In the genomic region with DNA sequence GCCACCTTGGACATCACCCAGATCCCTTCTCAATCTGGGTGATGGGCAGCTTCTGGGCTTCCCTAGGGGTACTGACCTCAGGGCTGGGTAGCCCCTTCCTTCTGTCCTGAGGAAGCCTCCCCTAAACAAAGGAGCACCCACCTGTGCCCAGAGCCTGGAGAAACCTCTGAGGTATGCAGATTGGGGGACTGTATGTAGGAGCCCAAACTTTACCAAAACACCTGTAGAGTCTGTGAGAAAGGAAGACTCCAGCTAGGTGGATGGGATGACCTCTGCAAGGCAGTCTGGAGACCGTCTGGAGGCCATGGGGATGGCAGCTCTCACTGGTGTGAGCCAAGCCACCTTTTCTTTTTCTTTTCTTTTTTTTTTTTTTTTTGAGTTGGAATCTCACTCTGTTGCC, we compare ENCODE assay signal across 37 cellular contexts. TPM values are rescaled to one million over a fixed set of nuclear protein-coding genes. Genes with fewer than 3 reads are reported as not detected.
"Had no signal": no experiment of that assay in that cellular context is flagged by ENCODE, and none has a peak within 500 bp of the region (broad histone marks: within the 10 kb centered on the region; RNA-seq: fewer than 3 reads in every experiment).

No MANE protein-coding gene starts in this region.

- H3K36me3 ChIP-seq: adrenal gland, brain microvascular endothelial cell, breast epithelium had no signal

- H3K4me3 ChIP-seq: adrenal gland, body of pancreas, breast epithelium had no signal

- H3K27ac Mint-ChIP-seq: activated B cell treated with CpG ODN at 0.5 μM for 24 hours; activated CD4-positive, alpha-beta memory T cell treated with anti-CD3 and anti-CD28 coated beads for 36 hours; activated CD4-positive, alpha-beta T cell treated with anti-CD3 and anti-CD28 coated beads, Interleukin-2, amount 10 ng/mL, durations not matched to agents 24 days and 14 days; activated CD8-positive, alpha-beta T cell treated with anti-CD3 and anti-CD28 coated beads for 36 hours; activated naive CD4-positive, alpha-beta T cell treated with anti-CD3 and anti-CD28 coated beads for 36 hours; activated naive CD4-positive, alpha-beta T cell treated with anti-CD3 and anti-CD28 coated beads, Interleukin-2, amount 50 U/mL, for 72 hours; activated naive CD8-positive, alpha-beta T cell treated with anti-CD3 and anti-CD28 coated beads for 36 hours; activated T-cell treated with anti-CD3 and anti-CD28 coated beads, Interleukin-2, amount 50 U/mL, for 72 hours; activated T-helper 1 cell treated with anti-CD3 and anti-CD28 coated beads, Interleukin-12 subunit alpha, Interleukin-12 subunit beta, Interleukin-2, Interleukin-4 antibody, amounts not matched to agents 30 ng/mL and 10 ng/mL and 1 ng/mL, durations not matched to agents 14 hours and 24 hours and 36 hours; activated T-helper 17 cell treated with anti-CD3 and anti-CD28 coated beads, Interleukin-2, amount 50 U/mL, for 72 hours; T-helper 1 cell treated with Interleukin-12 subunit alpha and Interleukin-12 subunit beta and Interleukin-4 antibody, amounts not matched to agents 30 μg/mL and 1 μg/mL, for 36 hours; T-helper 2 cell treated with Interferon-gamma antibody and Interleukin-4, amounts not matched to agents 5 μg/mL and 100 μg/mL, for 36 hours had no signal

- H3K4me1 Mint-ChIP-seq: activated B cell treated with CpG ODN at 0.5 μM for 24 hours; activated CD4-positive, alpha-beta T cell treated with anti-CD3 and anti-CD28 coated beads, Interleukin-2, amount 10 ng/mL, durations not matched to agents 24 days and 14 days; activated T-helper 17 cell treated with anti-CD3 and anti-CD28 coated beads, Interleukin-2, amount 50 U/mL, for 72 hours had no signal

- H3K9me3 Mint-ChIP-seq: activated B cell treated with CpG ODN at 0.5 μM for 24 hours; activated CD4-positive, alpha-beta memory T cell treated with anti-CD3 and anti-CD28 coated beads for 36 hours; activated CD4-positive, alpha-beta T cell treated with anti-CD3 and anti-CD28 coated beads, Interleukin-2, amount 10 ng/mL, durations not matched to agents 24 days and 14 days; activated CD8-positive, alpha-beta T cell treated with anti-CD3 and anti-CD28 coated beads for 36 hours; activated naive CD4-positive, alpha-beta T cell treated with anti-CD3 and anti-CD28 coated beads for 36 hours; activated naive CD4-positive, alpha-beta T cell treated with anti-CD3 and anti-CD28 coated beads, Interleukin-2, amount 50 U/mL, for 72 hours; activated naive CD8-positive, alpha-beta T cell treated with anti-CD3 and anti-CD28 coated beads for 36 hours; activated T-cell treated with anti-CD3 and anti-CD28 coated beads, Interleukin-2, amount 50 U/mL, for 4 hours; activated T-cell treated with anti-CD3 and anti-CD28 coated beads, Interleukin-2, amount 50 U/mL, for 72 hours; activated T-helper 1 cell treated with anti-CD3 and anti-CD28 coated beads, Interleukin-12 subunit alpha, Interleukin-12 subunit beta, Interleukin-2, Interleukin-4 antibody, amounts not matched to agents 30 ng/mL and 10 ng/mL and 1 ng/mL, durations not matched to agents 14 hours and 24 hours and 36 hours; activated T-helper 17 cell treated with anti-CD3 and anti-CD28 coated beads, Interleukin-2, amount 50 U/mL, for 72 hours; T-helper 1 cell treated with Interleukin-12 subunit alpha and Interleukin-12 subunit beta and Interleukin-4 antibody, amounts not matched to agents 30 μg/mL and 1 μg/mL, for 36 hours; T-helper 2 cell treated with Interferon-gamma antibody and Interleukin-4, amounts not matched to agents 5 μg/mL and 100 μg/mL, for 36 hours had no signal

- H3K4me1 ChIP-seq: adrenal gland, body of pancreas, breast epithelium had no signal

- H3K9me3 ChIP-seq: adrenal gland, body of pancreas, breast epithelium had no signal

- ATAC-seq: activated CD8-positive, alpha-beta T cell treated with anti-CD3 and anti-CD28 coated beads for 36 hours; activated naive CD4-positive, alpha-beta T cell treated with anti-CD3 and anti-CD28 coated beads, Interleukin-2, amount 50 U/mL, for 72 hours; activated T-cell treated with anti-CD3 and anti-CD28 coated beads, Interleukin-2, amount 50 U/mL, for 4 hours; activated T-cell treated with anti-CD3 and anti-CD28 coated beads, Interleukin-2, amount 50 U/mL, for 72 hours; activated T-helper 17 cell treated with anti-CD3 and anti-CD28 coated beads, Interleukin-2, amount 50 U/mL, for 72 hours; body of pancreas had no signal

- DNase-seq: activated B cell treated with CpG ODN at 0.5 μM for 24 hours; activated CD4-positive, alpha-beta memory T cell treated with anti-CD3 and anti-CD28 coated beads for 36 hours; activated CD4-positive, alpha-beta T cell treated with anti-CD3 and anti-CD28 coated beads for 4 hours; activated CD4-positive, alpha-beta T cell treated with anti-CD3 and anti-CD28 coated beads, Interleukin-2, amount 10 ng/mL, durations not matched to agents 24 days and 14 days; activated CD4-positive, alpha-beta T cell treated with anti-CD3 and anti-CD28 coated beads, Interleukin-2, amount 50 U/mL, for 1 hour; activated CD4-positive, alpha-beta T cell treated with anti-CD3 and anti-CD28 coated beads, Interleukin-2, amount 50 U/mL, for 4 hours; activated CD4-positive, CD25-positive, alpha-beta regulatory T cell treated with anti-CD3 and anti-CD28 coated beads, Interleukin-2, amount 50 U/mL, for 72 hours; activated CD8-positive, alpha-beta memory T cell treated with anti-CD3 and anti-CD28 coated beads, Interleukin-2, amount 50 U/mL, for 4 hours; activated CD8-positive, alpha-beta T cell treated with anti-CD3 and anti-CD28 coated beads for 36 hours; activated effector memory CD4-positive, alpha-beta T cell treated with anti-CD3 and anti-CD28 coated beads, Interleukin-2, amount 50 U/mL, for 16 hours; activated gamma-delta T cell treated with Interleukin-2 at 50 U/mL for 16 hours; activated naive CD4-positive, alpha-beta T cell; activated naive CD4-positive, alpha-beta T cell treated with anti-CD3 and anti-CD28 coated beads for 36 hours; activated naive CD4-positive, alpha-beta T cell treated with anti-CD3 and anti-CD28 coated beads, Interleukin-2, amount 50 U/mL, for 16 hours; activated naive CD8-positive, alpha-beta T cell treated with anti-CD3 and anti-CD28 coated beads for 36 hours; activated T-cell treated with anti-CD3 and anti-CD28 coated beads for 4 hours; activated T-cell treated with anti-CD3 and anti-CD28 coated beads, Interleukin-2, amount 50 U/mL, for 1 hour; activated T-cell treated with anti-CD3 and anti-CD28 coated beads, Interleukin-2, amount 50 U/mL, for 4 hours; activated T-cell treated with anti-CD3 and anti-CD28 coated beads, Interleukin-2, amount 50 U/mL, for 72 hours; adrenal gland; amniotic stem cell; aorta; body of pancreas; brain microvascular endothelial cell; central memory CD4-positive, alpha-beta T cell; SW 1271; T-helper 1 cell; T-helper 2 cell; T-helper 9 cell had no signal

- H3K4me3 Mint-ChIP-seq: activated B cell treated with CpG ODN at 0.5 μM for 24 hours; activated CD4-positive, alpha-beta memory T cell treated with anti-CD3 and anti-CD28 coated beads for 36 hours; activated CD4-positive, alpha-beta T cell treated with anti-CD3 and anti-CD28 coated beads, Interleukin-2, amount 10 ng/mL, durations not matched to agents 24 days and 14 days; activated CD8-positive, alpha-beta T cell treated with anti-CD3 and anti-CD28 coated beads for 36 hours; activated naive CD4-positive, alpha-beta T cell treated with anti-CD3 and anti-CD28 coated beads for 36 hours; activated naive CD8-positive, alpha-beta T cell treated with anti-CD3 and anti-CD28 coated beads for 36 hours; activated T-cell treated with anti-CD3 and anti-CD28 coated beads, Interleukin-2, amount 50 U/mL, for 4 hours; activated T-cell treated with anti-CD3 and anti-CD28 coated beads, Interleukin-2, amount 50 U/mL, for 72 hours; activated T-helper 1 cell treated with anti-CD3 and anti-CD28 coated beads, Interleukin-12 subunit alpha, Interleukin-12 subunit beta, Interleukin-2, Interleukin-4 antibody, amounts not matched to agents 30 ng/mL and 10 ng/mL and 1 ng/mL, durations not matched to agents 14 hours and 24 hours and 36 hours; activated T-helper 17 cell treated with anti-CD3 and anti-CD28 coated beads, Interleukin-2, amount 50 U/mL, for 72 hours; T-helper 1 cell treated with Interleukin-12 subunit alpha and Interleukin-12 subunit beta and Interleukin-4 antibody, amounts not matched to agents 30 μg/mL and 1 μg/mL, for 36 hours; T-helper 2 cell treated with Interferon-gamma antibody and Interleukin-4, amounts not matched to agents 5 μg/mL and 100 μg/mL, for 36 hours had no signal

- H3K27me3 ChIP-seq: adrenal gland, body of pancreas, breast epithelium had no signal

- H3K27ac ChIP-seq: adrenal gland, body of pancreas, brain microvascular endothelial cell, breast epithelium, VCaP had no signal

- H3K27me3 Mint-ChIP-seq: activated naive CD8-positive, alpha-beta T cell treated with anti-CD3 and anti-CD28 coated beads for 36 hours had no signal

RNA-seq across cellular contexts. Expression of gene LEFTY2, which starts 13.7 kb away (rescaled TPM):
- total RNA-seq: activated B cell treated with CpG ODN at 0.5 μM for 24 hours; activated CD4-positive, alpha-beta memory T cell treated with anti-CD3 and anti-CD28 coated beads for 36 hours; activated CD4-positive, alpha-beta T cell treated with anti-CD3 and anti-CD28 coated beads, Interleukin-2, amount 10 ng/mL, durations not matched to agents 24 days and 14 days; activated CD8-positive, alpha-beta memory T cell treated with anti-CD3 and anti-CD28 coated beads for 36 hours; activated CD8-positive, alpha-beta T cell treated with anti-CD3 and anti-CD28 coated beads for 36 hours; activated naive CD4-positive, alpha-beta T cell treated with anti-CD3 and anti-CD28 coated beads, Interleukin-2, amount 50 U/mL, for 72 hours; activated naive CD8-positive, alpha-beta T cell treated with anti-CD3 and anti-CD28 coated beads for 36 hours; activated T-cell treated with anti-CD3 and anti-CD28 coated beads, Interleukin-2, amount 50 U/mL, for 4 hours; activated T-cell treated with anti-CD3 and anti-CD28 coated beads, Interleukin-2, amount 50 U/mL, for 72 hours; activated T-helper 1 cell treated with anti-CD3 and anti-CD28 coated beads, Interleukin-12 subunit alpha, Interleukin-12 subunit beta, Interleukin-2, Interleukin-4 antibody, amounts not matched to agents 30 ng/mL and 10 ng/mL and 1 ng/mL, durations not matched to agents 14 hours and 24 hours and 36 hours; activated T-helper 17 cell treated with anti-CD3 and anti-CD28 coated beads, Interleukin-2, amount 50 U/mL, for 72 hours had no signal
